10 cellular contexts compared by ENCODE assay signal in genomic region chr14:68621400-68622365, GRCh38.
DNase-seq lines count a peak whose midpoint lies in the region; ATAC-seq and TF ChIP-seq lines count a peak whose summit lies in the region.
"Had no signal": no experiment of that assay in that cellular context is flagged by ENCODE, and none has a peak within 500 bp of the region (broad histone marks: within the 10 kb centered on the region; RNA-seq: fewer than 3 reads in every experiment).

No MANE protein-coding gene starts in this region.

- CTCF ChIA-PET in MCF 10A (lab: Yijun Ruan, JAX): interaction anchor here (0.7 to 0.8 kb wide), 2 partner anchors 23 to 33 kb away, joined by 3 to 4 read pairs; no protein-coding TSS in a partner anchor
- CTCF ChIA-PET in mammary epithelial cell (lab: Charles Lee; ENCODE audit: low non-redundant PET): interaction anchor here (0.6 kb wide), 1 partner anchor 247 kb away, joined by 6 read pairs; no protein-coding TSS in a partner anchor
- CTCF ChIA-PET in activated CD8-positive, alpha-beta T cell treated with anti-CD3 and anti-CD28 coated beads for 36 hours (lab: Charles Lee): no interaction called here

- BruUV-seq in MCF 10A (replicated peaks; lab: Mats Ljungman, UMichigan): no TSS peak
- BruUV-seq in mammary epithelial cell (replicated peaks; lab: Mats Ljungman, UMichigan): no TSS peak

- no peak overlapping the region for H2AFZ ChIP-seq in mammary epithelial cell (ENCODE audit: low read depth, low read length)
- H2AFZ ChIP-seq in fibroblast of lung (ENCODE audit: low read length): no peak overlapping the region

- H3K79me2 ChIP-seq in mammary epithelial cell (ENCODE audit: insufficient read depth, low read length) (no peaks in the 10 kb centered on the region), fibroblast of lung (ENCODE audit: control insufficient read depth, insufficient read depth, low read length) (no peaks in the 10 kb centered on the region)

- ATAC-seq in aorta (ENCODE audit: low FRiP score) (peak; percentile 89), GM21360 (IDR thresholded peaks at IDR 0.05; ENCODE audit: unreplicated experiment) (no peak)
- ATAC-seq in activated CD8-positive, alpha-beta T cell treated with anti-CD3 and anti-CD28 coated beads for 36 hours: no peak

- H3K9ac ChIP-seq in mammary epithelial cell (ENCODE audit: insufficient read depth, low read length) (no peak overlapping the region), fibroblast of lung (ENCODE audit: insufficient read depth, low read length) (no peak overlapping the region)

- H3K27me3 ChIP-seq in mammary epithelial cell (ENCODE audit: insufficient read depth, low read length): no peaks in the 10 kb centered on the region
- no peaks in the 10 kb centered on the region for H3K27me3 ChIP-seq in fibroblast of lung (ENCODE audit: control insufficient read depth, insufficient read depth, low read length)
- H3K27me3 ChIP-seq in aorta (ENCODE audit: control insufficient read depth in 1 of 2, insufficient read depth in 2 of 2, low read length in 1 of 2): no peaks in the 10 kb centered on the region

- H3K4me1 ChIP-seq in mammary epithelial cell (ENCODE audit: insufficient read depth, low read length) (no peaks in the 10 kb centered on the region), fibroblast of lung (ENCODE audit: control insufficient read depth, extremely low read depth, insufficient read depth, low read length) (no peaks in the 10 kb centered on the region), aorta (ENCODE audit: control insufficient read depth in 1 of 2, insufficient read depth in 2 of 2, low read length in 2 of 2) (peaks cover 4% of the 10 kb centered on the region in 2 donors)

- H3K4me3 ChIP-seq in mammary epithelial cell (replicated peaks in 1 of 3; ENCODE audit: insufficient read depth in 1 of 3, low read depth in 2 of 3, low read length in 3 of 3) (no peak overlapping the region), fibroblast of lung (replicated peaks in 1 of 4; ENCODE audit: control extremely low read depth in 1 of 4, insufficient read depth in 1 of 4, low read depth in 3 of 4, low read length in 4 of 4) (no peak overlapping the region), aorta (ENCODE audit: low read length in 2 of 2) (no peak overlapping the region)

- H4K20me1 ChIP-seq in mammary epithelial cell (ENCODE audit: insufficient read depth, low read length) (no peaks in the 10 kb centered on the region), fibroblast of lung (ENCODE audit: control insufficient read depth, extremely low read depth, insufficient read depth, low read length) (no peaks in the 10 kb centered on the region)

- in situ Hi-C loops in mammary epithelial cell (cut with MboI; ENCODE audit: low sequenced_read_pairs in 2 of 2): no loop called here

- peak overlapping the region; percentile 36 for H3K27ac Mint-ChIP-seq in MCF 10A (ENCODE audit: low read depth, unreplicated experiment)
- H3K27ac Mint-ChIP-seq in nephron: peak overlapping the region in 2 of 3 experiments; percentile 28 to 92
- no peak overlapping the region for H3K27ac Mint-ChIP-seq in activated CD8-positive, alpha-beta T cell treated with anti-CD3 and anti-CD28 coated beads for 36 hours

- no peak overlapping the region for H3K4me2 ChIP-seq in mammary epithelial cell (ENCODE audit: insufficient read depth, low read depth, low read length)
- no peak overlapping the region for H3K4me2 ChIP-seq in fibroblast of lung (ENCODE audit: extremely low read depth, insufficient read depth, low read length)

- intact Hi-C loops in MCF 10A (cut with micrococcal nuclease) (no loop called here), mammary epithelial cell (cut with micrococcal nuclease) (no loop called here), aorta (cut with DNase I) (loop anchor here (5.0 to 10.0 kb wide), 3 partner anchors 69 to 227 kb away; no protein-coding TSS in a partner anchor)
- intact Hi-C loops in activated CD8-positive, alpha-beta T cell treated with anti-CD3 and anti-CD28 coated beads for 36 hours (cut with micrococcal nuclease): no loop called here

- H3K9me3 Mint-ChIP-seq in MCF 10A (ENCODE audit: unreplicated experiment): peaks cover 19% of the 10 kb centered on the region
- H3K9me3 Mint-ChIP-seq in nephron: peaks cover 27% of the 10 kb centered on the region
- H3K9me3 Mint-ChIP-seq in activated CD8-positive, alpha-beta T cell treated with anti-CD3 and anti-CD28 coated beads for 36 hours: peaks cover 16% of the 10 kb centered on the region

- H3K27ac ChIP-seq in mammary epithelial cell (ENCODE audit: insufficient read depth, low read depth, low read length): no peak overlapping the region
- H3K27ac ChIP-seq in fibroblast of lung (ENCODE audit: insufficient read depth, low read length): no peak overlapping the region
- no peak overlapping the region for H3K27ac ChIP-seq in aorta (ENCODE audit: low read depth in 1 of 2, low read length in 2 of 2)

- H3K27me3 Mint-ChIP-seq in MCF 10A (ENCODE audit: insufficient read depth, unreplicated experiment): no peaks in the 10 kb centered on the region
- peaks cover 4% of the 10 kb centered on the region for H3K27me3 Mint-ChIP-seq in nephron (ENCODE audit: low read depth)
- H3K27me3 Mint-ChIP-seq in activated CD8-positive, alpha-beta T cell treated with anti-CD3 and anti-CD28 coated beads for 36 hours: no peaks in the 10 kb centered on the region

- H3K36me3 Mint-ChIP-seq in MCF 10A (ENCODE audit: insufficient read depth, unreplicated experiment) (peaks cover 9% of the 10 kb centered on the region), nephron (ENCODE audit: low read depth) (peaks cover 33% of the 10 kb centered on the region)
- peaks cover 8% of the 10 kb centered on the region for H3K36me3 Mint-ChIP-seq in activated CD8-positive, alpha-beta T cell treated with anti-CD3 and anti-CD28 coated beads for 36 hours (ENCODE audit: low read depth)

- H3K9me3 ChIP-seq in mammary epithelial cell (replicated peaks; ENCODE audit: insufficient read depth, low read length) (peaks cover 20% of the 10 kb centered on the region), fibroblast of lung (ENCODE audit: control insufficient read depth, insufficient read depth, low read depth, low read length) (no peaks in the 10 kb centered on the region), aorta (ENCODE audit: control insufficient read depth, low read length) (no peaks in the 10 kb centered on the region)

- dilution Hi-C loops in mammary epithelial cell (cut with HindIII; ENCODE audit: low sequenced_read_pairs): no loop called here

- WGBS in mammary epithelial cell (ENCODE audit: low coverage, missing lambda C conversion rate): 71% methylated on average over 6 of the region's 6 CpGs
- WGBS in aorta, 2 donors: 50 to 52% methylated on average over 6 of the region's 6 CpGs

- TF ChIP-seq CTCF in MCF 10A (IDR thresholded peaks at IDR 0.05; ENCODE audit: unreplicated experiment): no peak
- TF ChIP-seq CTCF in mammary epithelial cell (conservative IDR thresholded peaks at IDR 0.05 in 1 of 2, IDR thresholded peaks at IDR 0.05 in 1 of 2; ENCODE audit: extremely low read depth in 1 of 2, insufficient read depth in 1 of 2, low read depth in 1 of 2, low read length in 2 of 2): no peak
- no peak for TF ChIP-seq CTCF in fibroblast of lung (conservative IDR thresholded peaks at IDR 0.05 in 1 of 2, IDR thresholded peaks at IDR 0.05 in 1 of 2; ENCODE audit: low read depth in 1 of 2, low read length in 2 of 2)
- TF ChIP-seq CTCF in nephron (IDR thresholded peaks at IDR 0.05; ENCODE audit: unreplicated experiment in 3 of 3): no peak
- no peak for TF ChIP-seq CTCF in activated CD8-positive, alpha-beta T cell treated with anti-CD3 and anti-CD28 coated beads for 36 hours (IDR thresholded peaks at IDR 0.05)

- no peak overlapping the region for H3K4me3 Mint-ChIP-seq in MCF 10A (ENCODE audit: unreplicated experiment)
- no peak overlapping the region for H3K4me3 Mint-ChIP-seq in nephron
- H3K4me3 Mint-ChIP-seq in activated CD8-positive, alpha-beta T cell treated with anti-CD3 and anti-CD28 coated beads for 36 hours: no peak overlapping the region

- POLR2A ChIA-PET in MCF 10A (lab: Yijun Ruan, JAX): interaction anchor here (0.7 kb wide), 1 partner anchor 38 kb away, joined by 3 read pairs; no protein-coding TSS in a partner anchor
- POLR2A ChIA-PET in activated CD8-positive, alpha-beta T cell treated with anti-CD3 and anti-CD28 coated beads for 36 hours (lab: Charles Lee): no interaction called here

- no peaks in the 10 kb centered on the region for H3K4me1 Mint-ChIP-seq in MCF 10A (ENCODE audit: insufficient read depth, unreplicated experiment)
- peaks cover 56% of the 10 kb centered on the region for H3K4me1 Mint-ChIP-seq in nephron
- peaks cover 4% of the 10 kb centered on the region for H3K4me1 Mint-ChIP-seq in activated CD8-positive, alpha-beta T cell treated with anti-CD3 and anti-CD28 coated beads for 36 hours (ENCODE audit: low read depth)

- DNase-seq in MCF 10A (ENCODE audit: unreplicated experiment) (no peak), mammary epithelial cell (no peak), fibroblast of lung (ENCODE audit: low read depth in 2 of 2) (peak; percentile 62 to 81), aorta (peak; percentile 83 to 86), NCI-H748 treated with DMSO at 0.1 percent for 48 hours (lab: John Stamatoyannopoulos, UW) (no peak)
- DNase-seq in activated CD8-positive, alpha-beta T cell treated with anti-CD3 and anti-CD28 coated beads for 36 hours: no peak
- DNase-seq: effector CD4-positive, alpha-beta T cell; NCI-H2081 had no signal

- no peaks in the 10 kb centered on the region for H3K36me3 ChIP-seq in mammary epithelial cell (ENCODE audit: insufficient read depth, low read length)
- H3K36me3 ChIP-seq in fibroblast of lung (ENCODE audit: control insufficient read depth, insufficient read depth, low read length): no peaks in the 10 kb centered on the region
- no peaks in the 10 kb centered on the region for H3K36me3 ChIP-seq in aorta (ENCODE audit: control insufficient read depth in 1 of 2, insufficient read depth in 2 of 2, low read length in 1 of 2)

Comparison
In these comparisons a context has a peak if more than half of its experiments do, and no peak if none do; other contexts are left out.
1. DNase-seq: peak in fibroblast of lung (2 of 2) and aorta (2 of 2); none in MCF 10A (single experiment), mammary epithelial cell (single experiment), NCI-H748 treated with DMSO at 0.1 percent for 48 hours (single experiment) and activated CD8-positive, alpha-beta T cell treated with anti-CD3 and anti-CD28 coated beads for 36 hours (single experiment).
2. intact Hi-C loops: an anchor here in aorta (5.0 to 10.0 kb wide); none called in MCF 10A, mammary epithelial cell and activated CD8-positive, alpha-beta T cell treated with anti-CD3 and anti-CD28 coated beads for 36 hours.